In genomic region chr11:112086422-112087191, GRCh38 we compare ENCODE assay signal across 1 cellular context.
TF ChIP-seq lines count a peak whose summit lies in the region.

SDHD (plus strand) TSS chr11:112086873; CDS start chr11:112086908, 35 bp downstream.
TIMM8B (minus strand) TSS chr11:112086756; CDS start chr11:112086723, 33 bp downstream.

TF ChIP-seq in HepG2, 621 proteins besides CTCF, POLR2A, EP300 and RAD21 (continued from another document):
- TF ChIP-seq NR2C2 (CRISPR knock-in tag; IDR thresholded peaks at IDR 0.05; ENCODE audit: borderline replicate concordance) (peak; percentile 100), MBNL3 (CRISPR knock-in tag; conservative IDR thresholded peaks at IDR 0.05) (no peak), ZSCAN21 (CRISPR knock-in tag; IDR thresholded peaks at IDR 0.05; ENCODE audit: borderline replicate concordance) (peak; percentile 78), ZNF350 (CRISPR knock-in tag; IDR thresholded peaks at IDR 0.05; ENCODE audit: borderline replicate concordance, low read depth) (peak; percentile 87), TCF12 (IDR thresholded peaks at IDR 0.05) (no peak), TCF12 (CRISPR knock-in tag; IDR thresholded peaks at IDR 0.05) (no peak), MYPOP (CRISPR knock-in tag; IDR thresholded peaks at IDR 0.05) (no peak; the same call in 1 of the 2 replicates), ZSCAN9 (CRISPR knock-in tag; IDR thresholded peaks at IDR 0.05; ENCODE audit: borderline replicate concordance) (peak; percentile 90), AGO2 (optimal IDR thresholded peaks at IDR 0.05; ENCODE audit: low read depth, low read length) (peak; percentile 60), PCBP2 (optimal IDR thresholded peaks at IDR 0.05; ENCODE audit: low read depth, low read length, poor library complexity, severe bottlenecking) (no peak), ETS1 (CRISPR knock-in tag; IDR thresholded peaks at IDR 0.05) (no peak), ZFP36L2 (CRISPR knock-in tag; IDR thresholded peaks at IDR 0.05) (no peak), YEATS4 (CRISPR knock-in tag; IDR thresholded peaks at IDR 0.05; ENCODE audit: borderline replicate concordance) (peak; percentile 81; the same call in 1 of the 2 replicates), ZNF740 (CRISPR knock-in tag; IDR thresholded peaks at IDR 0.05) (no peak), KAT2B (IDR thresholded peaks at IDR 0.05; ENCODE audit: borderline replicate concordance, low read depth, low read length) (no peak), AGO1 (IDR thresholded peaks at IDR 0.05; ENCODE audit: low read depth, low read length, poor library complexity, severe bottlenecking) (peak; percentile 80), ZNF367 (CRISPR knock-in tag; IDR thresholded peaks at IDR 0.05; ENCODE audit: borderline replicate concordance) (no peak), ZGPAT (CRISPR knock-in tag; IDR thresholded peaks at IDR 0.05) (peak; percentile 76), ZNF720 (CRISPR knock-in tag; IDR thresholded peaks at IDR 0.05) (no peak), ZBTB34 (CRISPR knock-in tag; IDR thresholded peaks at IDR 0.05) (no peak), ZMAT3 (CRISPR knock-in tag; conservative IDR thresholded peaks at IDR 0.05) (peak; percentile 32; the same call in 1 of the 2 replicates)
- TF ChIP-seq, protein P1, sequence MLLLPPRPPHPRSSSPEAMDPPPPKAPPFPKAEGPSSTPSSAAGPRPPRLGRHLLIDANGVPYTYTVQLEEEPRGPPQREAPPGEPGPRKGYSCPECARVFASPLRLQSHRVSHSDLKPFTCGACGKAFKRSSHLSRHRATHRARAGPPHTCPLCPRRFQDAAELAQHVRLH (CRISPR knock-in tag; IDR thresholded peaks at IDR 0.05; ENCODE audit: borderline replicate concordance, low read depth), result peak; percentile 60; the same call in 1 of the 2 replicates
- TF ChIP-seq, protein P2, sequence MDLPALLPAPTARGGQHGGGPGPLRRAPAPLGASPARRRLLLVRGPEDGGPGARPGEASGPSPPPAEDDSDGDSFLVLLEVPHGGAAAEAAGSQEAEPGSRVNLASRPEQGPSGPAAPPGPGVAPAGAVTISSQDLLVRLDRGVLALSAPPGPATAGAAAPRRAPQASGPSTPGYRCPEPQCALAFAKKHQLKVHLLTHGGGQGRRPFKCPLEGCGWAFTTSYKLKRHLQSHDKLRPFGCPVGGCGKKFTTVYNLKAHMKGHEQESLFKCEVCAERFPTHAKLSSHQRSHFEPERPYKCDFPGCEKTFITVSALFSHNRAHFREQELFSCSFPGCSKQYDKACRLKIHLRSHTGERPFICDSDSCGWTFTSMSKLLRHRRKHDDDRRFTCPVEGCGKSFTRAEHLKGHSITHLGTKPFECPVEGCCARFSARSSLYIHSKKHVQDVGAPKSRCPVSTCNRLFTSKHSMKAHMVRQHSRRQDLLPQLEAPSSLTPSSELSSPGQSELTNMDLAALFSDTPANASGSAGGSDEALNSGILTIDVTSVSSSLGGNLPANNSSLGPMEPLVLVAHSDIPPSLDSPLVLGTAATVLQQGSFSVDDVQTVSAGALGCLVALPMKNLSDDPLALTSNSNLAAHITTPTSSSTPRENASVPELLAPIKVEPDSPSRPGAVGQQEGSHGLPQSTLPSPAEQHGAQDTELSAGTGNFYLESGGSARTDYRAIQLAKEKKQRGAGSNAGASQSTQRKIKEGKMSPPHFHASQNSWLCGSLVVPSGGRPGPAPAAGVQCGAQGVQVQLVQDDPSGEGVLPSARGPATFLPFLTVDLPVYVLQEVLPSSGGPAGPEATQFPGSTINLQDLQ (CRISPR knock-in tag; IDR thresholded peaks at IDR 0.05), result no peak
- TF ChIP-seq, protein P3, sequence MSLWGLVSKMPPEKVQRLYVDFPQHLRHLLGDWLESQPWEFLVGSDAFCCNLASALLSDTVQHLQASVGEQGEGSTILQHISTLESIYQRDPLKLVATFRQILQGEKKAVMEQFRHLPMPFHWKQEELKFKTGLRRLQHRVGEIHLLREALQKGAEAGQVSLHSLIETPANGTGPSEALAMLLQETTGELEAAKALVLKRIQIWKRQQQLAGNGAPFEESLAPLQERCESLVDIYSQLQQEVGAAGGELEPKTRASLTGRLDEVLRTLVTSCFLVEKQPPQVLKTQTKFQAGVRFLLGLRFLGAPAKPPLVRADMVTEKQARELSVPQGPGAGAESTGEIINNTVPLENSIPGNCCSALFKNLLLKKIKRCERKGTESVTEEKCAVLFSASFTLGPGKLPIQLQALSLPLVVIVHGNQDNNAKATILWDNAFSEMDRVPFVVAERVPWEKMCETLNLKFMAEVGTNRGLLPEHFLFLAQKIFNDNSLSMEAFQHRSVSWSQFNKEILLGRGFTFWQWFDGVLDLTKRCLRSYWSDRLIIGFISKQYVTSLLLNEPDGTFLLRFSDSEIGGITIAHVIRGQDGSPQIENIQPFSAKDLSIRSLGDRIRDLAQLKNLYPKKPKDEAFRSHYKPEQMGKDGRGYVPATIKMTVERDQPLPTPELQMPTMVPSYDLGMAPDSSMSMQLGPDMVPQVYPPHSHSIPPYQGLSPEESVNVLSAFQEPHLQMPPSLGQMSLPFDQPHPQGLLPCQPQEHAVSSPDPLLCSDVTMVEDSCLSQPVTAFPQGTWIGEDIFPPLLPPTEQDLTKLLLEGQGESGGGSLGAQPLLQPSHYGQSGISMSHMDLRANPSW (CRISPR knock-in tag; IDR thresholded peaks at IDR 0.05; ENCODE audit: borderline replicate concordance), result peak; percentile 35; the same call in 1 of the 2 replicates
- TF ChIP-seq, protein P4, sequence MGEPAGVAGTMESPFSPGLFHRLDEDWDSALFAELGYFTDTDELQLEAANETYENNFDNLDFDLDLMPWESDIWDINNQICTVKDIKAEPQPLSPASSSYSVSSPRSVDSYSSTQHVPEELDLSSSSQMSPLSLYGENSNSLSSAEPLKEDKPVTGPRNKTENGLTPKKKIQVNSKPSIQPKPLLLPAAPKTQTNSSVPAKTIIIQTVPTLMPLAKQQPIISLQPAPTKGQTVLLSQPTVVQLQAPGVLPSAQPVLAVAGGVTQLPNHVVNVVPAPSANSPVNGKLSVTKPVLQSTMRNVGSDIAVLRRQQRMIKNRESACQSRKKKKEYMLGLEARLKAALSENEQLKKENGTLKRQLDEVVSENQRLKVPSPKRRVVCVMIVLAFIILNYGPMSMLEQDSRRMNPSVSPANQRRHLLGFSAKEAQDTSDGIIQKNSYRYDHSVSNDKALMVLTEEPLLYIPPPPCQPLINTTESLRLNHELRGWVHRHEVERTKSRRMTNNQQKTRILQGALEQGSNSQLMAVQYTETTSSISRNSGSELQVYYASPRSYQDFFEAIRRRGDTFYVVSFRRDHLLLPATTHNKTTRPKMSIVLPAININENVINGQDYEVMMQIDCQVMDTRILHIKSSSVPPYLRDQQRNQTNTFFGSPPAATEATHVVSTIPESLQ (CRISPR knock-in tag; conservative IDR thresholded peaks at IDR 0.05), result peak; percentile 91; the same call in 1 of the 2 replicates
- TF ChIP-seq, protein P5, sequence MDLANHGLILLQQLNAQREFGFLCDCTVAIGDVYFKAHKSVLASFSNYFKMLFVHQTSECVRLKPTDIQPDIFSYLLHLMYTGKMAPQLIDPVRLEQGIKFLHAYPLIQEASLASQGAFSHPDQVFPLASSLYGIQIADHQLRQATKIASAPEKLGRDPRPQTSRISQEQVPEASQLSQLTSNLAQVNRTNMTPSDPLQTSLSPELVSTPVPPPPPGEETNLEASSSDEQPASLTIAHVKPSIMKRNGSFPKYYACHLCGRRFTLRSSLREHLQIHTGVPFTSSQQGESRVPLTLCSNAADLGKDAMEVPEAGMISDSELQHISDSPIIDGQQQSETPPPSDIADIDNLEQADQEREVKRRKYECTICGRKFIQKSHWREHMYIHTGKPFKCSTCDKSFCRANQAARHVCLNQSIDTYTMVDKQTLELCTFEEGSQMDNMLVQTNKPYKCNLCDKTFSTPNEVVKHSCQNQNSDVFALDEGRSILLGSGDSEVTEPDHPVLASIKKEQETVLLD (CRISPR knock-in tag; IDR thresholded peaks at IDR 0.05; ENCODE audit: low read depth), result 0 out of 2 replicates have a peak, but pooled peaks have one; percentile 26
